ENCODE assay signal across 8 cellular contexts in genomic region chr3:42804831-42805821, GRCh38. TPM values are rescaled to one million over a fixed set of nuclear protein-coding genes. Genes with fewer than 3 reads are reported as not detected.
DNase-seq lines count a peak whose midpoint lies in the region; ATAC-seq, FAIRE-seq and TF ChIP-seq lines count a peak whose summit lies in the region.

No MANE protein-coding gene starts in this region.

- peaks cover 40% of the 10 kb centered on the region for H3K79me2 ChIP-seq in keratinocyte (ENCODE audit: control insufficient read depth, insufficient read depth, low read length)

- peak overlapping the region; percentile 98 for H3K4me3 ChIP-seq in keratinocyte (ENCODE audit: control insufficient read depth in 2 of 3, extremely low read depth in 1 of 3, insufficient read depth in 2 of 3, low read depth in 1 of 3, low read length in 3 of 3)

- peak overlapping the region; percentile 97 for H3K9ac ChIP-seq in keratinocyte (ENCODE audit: control insufficient read depth, extremely low read depth, insufficient read depth, low read length)

- H3K9me1 ChIP-seq in keratinocyte (ENCODE audit: control insufficient read depth, extremely low read depth, insufficient read depth, low read length) = no peaks in the 10 kb centered on the region

- no peaks in the 10 kb centered on the region for H3K9me3 ChIP-seq in keratinocyte (ENCODE audit: control insufficient read depth, low read depth, low read length)

- peak overlapping the region; percentile 84 for H3K27ac Mint-ChIP-seq in T-helper 2 cell treated with Interferon-gamma antibody and Interleukin-4, amounts not matched to agents 5 μg/mL and 100 μg/mL, for 36 hours
- H3K27ac Mint-ChIP-seq in MCF 10A (ENCODE audit: low read depth, unreplicated experiment) = peak overlapping the region; percentile 90
- H3K27ac Mint-ChIP-seq in stimulated activated effector memory CD8-positive, alpha-beta T cell treated with anti-CD3 and anti-CD28 coated beads, Interleukin-12 subunit alpha, Interleukin-12 subunit beta, amount 100 ng/mL, for 72 hours = peak overlapping the region; percentile 95

- FAIRE-seq in keratinocyte (lab: Jason Lieb, UNC) = no peak

- dilution Hi-C loops in keratinocyte (cut with MboI; ENCODE audit: extremely low pct_ligation_motif_present, low sequenced_read_pairs) = no loop called here

- H3K27me3 ChIP-seq in keratinocyte (ENCODE audit: control insufficient read depth, extremely low read depth, insufficient read depth, low read length) = no peaks in the 10 kb centered on the region

- peaks cover 10% of the 10 kb centered on the region for H3K4me1 ChIP-seq in keratinocyte (ENCODE audit: control insufficient read depth, extremely low read depth, insufficient read depth, low read length)

- H3K4me2 ChIP-seq in keratinocyte (ENCODE audit: control insufficient read depth, extremely low read depth, insufficient read depth, low read depth, low read length) = peak overlapping the region; percentile 94

- CTCF ChIA-PET in MCF 10A (lab: Yijun Ruan, JAX) = interaction anchor here (0.5 to 1.6 kb wide), 4 partner anchors 10 to 26 kb away, joined by 3 to 5 read pairs (median 3); no protein-coding TSS in a partner anchor

- peaks cover 26% of the 10 kb centered on the region for H3K27me3 Mint-ChIP-seq in T-helper 2 cell treated with Interferon-gamma antibody and Interleukin-4, amounts not matched to agents 5 μg/mL and 100 μg/mL, for 36 hours (ENCODE audit: low read depth)
- no peaks in the 10 kb centered on the region for H3K27me3 Mint-ChIP-seq in MCF 10A (ENCODE audit: insufficient read depth, unreplicated experiment)

- TF ChIP-seq CTCF in MCF 10A (IDR thresholded peaks at IDR 0.05; ENCODE audit: unreplicated experiment) (no peak), keratinocyte (optimal IDR thresholded peaks at IDR 0.05 in 1 of 3, IDR thresholded peaks at IDR 0.05 in 1 of 3, conservative IDR thresholded peaks at IDR 0.05 in 1 of 3; ENCODE audit: extremely low read depth in 1 of 3, insufficient read depth in 2 of 3, low read length in 3 of 3) (no peak)

- peaks cover 26% of the 10 kb centered on the region for H3K4me1 Mint-ChIP-seq in T-helper 2 cell treated with Interferon-gamma antibody and Interleukin-4, amounts not matched to agents 5 μg/mL and 100 μg/mL, for 36 hours (ENCODE audit: low read depth)
- peaks cover 22% of the 10 kb centered on the region for H3K4me1 Mint-ChIP-seq in MCF 10A (ENCODE audit: insufficient read depth, unreplicated experiment)
- H3K4me1 Mint-ChIP-seq in stimulated activated effector memory CD8-positive, alpha-beta T cell treated with anti-CD3 and anti-CD28 coated beads, Interleukin-12 subunit alpha, Interleukin-12 subunit beta, amount 100 ng/mL, for 72 hours = peaks cover 19% of the 10 kb centered on the region

- H4K20me1 ChIP-seq in keratinocyte (ENCODE audit: control insufficient read depth, extremely low read depth, insufficient read depth, low read length) = no peaks in the 10 kb centered on the region

- H3K4me3 Mint-ChIP-seq in T-helper 2 cell treated with Interferon-gamma antibody and Interleukin-4, amounts not matched to agents 5 μg/mL and 100 μg/mL, for 36 hours = peak overlapping the region; percentile 96
- H3K4me3 Mint-ChIP-seq in MCF 10A (ENCODE audit: unreplicated experiment) = peak overlapping the region; percentile 92
- H3K4me3 Mint-ChIP-seq in stimulated activated effector memory CD8-positive, alpha-beta T cell treated with anti-CD3 and anti-CD28 coated beads, Interleukin-12 subunit alpha, Interleukin-12 subunit beta, amount 100 ng/mL, for 72 hours = peak overlapping the region; percentile 93

- DNase-seq in T-helper 2 cell treated with Interferon-gamma antibody and Interleukin-4, amounts not matched to agents 5 μg/mL and 100 μg/mL, for 36 hours (ENCODE audit: low spot score) = no peak
- DNase-seq in T-helper 2 cell (no peak), HT-29 (ENCODE audit: low spot score) (peak; percentile 29), MCF 10A (ENCODE audit: unreplicated experiment) (no peak), keratinocyte (ENCODE audit: low read depth, low spot score) (no peak), NCI-H2196 (lab: John Stamatoyannopoulos, UW; ENCODE audit: unreplicated experiment) (no peak), COLO829 (ENCODE audit: low spot score) (no peak)
- DNase-seq in stimulated activated effector memory CD8-positive, alpha-beta T cell treated with anti-CD3 and anti-CD28 coated beads, Interleukin-12 subunit alpha, Interleukin-12 subunit beta, amount 100 ng/mL, for 72 hours (ENCODE audit: low spot score in 2 of 2) = no peak

- H3K27ac ChIP-seq in keratinocyte (ENCODE audit: control insufficient read depth, insufficient read depth, low read length) = peak overlapping the region; percentile 93

- POLR2A ChIA-PET in MCF 10A (lab: Yijun Ruan, JAX) = interaction anchor here (0.6 to 7.3 kb wide), 14 partner anchors 9 to 895 kb away, joined by 3 to 104 read pairs (median 13); no protein-coding TSS in a partner anchor

- H2AFZ ChIP-seq in keratinocyte (ENCODE audit: control insufficient read depth, low read length) = peak overlapping the region; percentile 92

- no peak for ATAC-seq in stimulated activated effector memory CD8-positive, alpha-beta T cell treated with anti-CD3 and anti-CD28 coated beads, Interleukin-12 subunit alpha, Interleukin-12 subunit beta, amount 100 ng/mL, for 72 hours

- no peaks in the 10 kb centered on the region for H3K9me3 Mint-ChIP-seq in T-helper 2 cell treated with Interferon-gamma antibody and Interleukin-4, amounts not matched to agents 5 μg/mL and 100 μg/mL, for 36 hours
- H3K9me3 Mint-ChIP-seq in MCF 10A (ENCODE audit: unreplicated experiment) = no peaks in the 10 kb centered on the region
- H3K9me3 Mint-ChIP-seq in stimulated activated effector memory CD8-positive, alpha-beta T cell treated with anti-CD3 and anti-CD28 coated beads, Interleukin-12 subunit alpha, Interleukin-12 subunit beta, amount 100 ng/mL, for 72 hours = no peaks in the 10 kb centered on the region

- H3K36me3 Mint-ChIP-seq in T-helper 2 cell treated with Interferon-gamma antibody and Interleukin-4, amounts not matched to agents 5 μg/mL and 100 μg/mL, for 36 hours (ENCODE audit: low read depth) = peaks cover 10% of the 10 kb centered on the region
- peaks cover 32% of the 10 kb centered on the region for H3K36me3 Mint-ChIP-seq in MCF 10A (ENCODE audit: insufficient read depth, unreplicated experiment)
- H3K36me3 Mint-ChIP-seq in stimulated activated effector memory CD8-positive, alpha-beta T cell treated with anti-CD3 and anti-CD28 coated beads, Interleukin-12 subunit alpha, Interleukin-12 subunit beta, amount 100 ng/mL, for 72 hours = peaks cover 5% of the 10 kb centered on the region

- intact Hi-C loops in MCF 10A (cut with micrococcal nuclease) = loop anchor here (5.0 kb wide), 1 partner anchor 32 kb away; no protein-coding TSS in a partner anchor

- H3K36me3 ChIP-seq in keratinocyte (ENCODE audit: control insufficient read depth in 2 of 2, extremely low read depth in 1 of 2, insufficient read depth in 2 of 2, low read length in 2 of 2) = peaks cover 0 to 4% of the 10 kb centered on the region in 2 experiments

- BruUV-seq in MCF 10A (replicated peaks; lab: Mats Ljungman, UMichigan) = TSS peak; percentile 86

RNA-seq across cellular contexts. Expression of gene HIGD1A, which starts 0.8 kb away (rescaled TPM):
- total RNA-seq in HT-29 (2014; rRNA removed; shearing (Covaris generic)) = 22.5 and 32.2 TPM in 2 replicates
- 140 and 161 TPM in 2 replicates for total RNA-seq in MCF 10A (2022)
- 262 to 443 TPM (median 294 TPM) in 3 replicates for polyA plus RNA-seq in keratinocyte
- 110 TPM for polyA plus RNA-seq in keratinocyte (2011; ENCODE audit: low read depth)
- 307 and 559 TPM in 2 replicates for polyA plus RNA-seq in keratinocyte (2011; cell fraction: cytosol; rRNA removed)
- polyA plus RNA-seq in keratinocyte (2011; cell fraction: nucleus; rRNA removed) = 109 and 166 TPM in 2 replicates
- 264 and 308 TPM in 2 replicates for polyA plus RNA-seq in keratinocyte (2012; ENCODE audit: low replicate concordance)
- 25.3 to 122 TPM (median 71.9 TPM) in 3 replicates for polyA minus RNA-seq in keratinocyte
- polyA minus RNA-seq in keratinocyte (2011; cell fraction: cytosol; rRNA and poly(A)+ RNA removed) = 98.6 TPM
- 28.0 and 45.0 TPM in 2 replicates for polyA minus RNA-seq in keratinocyte (2011; cell fraction: nucleus; rRNA and poly(A)+ RNA removed)

RNA-seq across cellular contexts. Expression of gene ACKR2, which starts 4.1 kb away (rescaled TPM):
- 0.18 TPM in 1 of 2 replicates, not detected in the other for total RNA-seq in HT-29 (2014; rRNA removed; shearing (Covaris generic))
- total RNA-seq in MCF 10A (2022) = 0.42 and 0.61 TPM in 2 replicates
- polyA plus RNA-seq in keratinocyte = 0.22 to 0.23 TPM (median 0.23 TPM) in 3 replicates
- 1.4 TPM for polyA plus RNA-seq in keratinocyte (2011; ENCODE audit: low read depth)
- polyA plus RNA-seq in keratinocyte (2011; cell fraction: cytosol; rRNA removed) = 0.09 and 0.11 TPM in 2 replicates
- 0.52 and 0.96 TPM in 2 replicates for polyA plus RNA-seq in keratinocyte (2011; cell fraction: nucleus; rRNA removed)
- 0.23 and 0.87 TPM in 2 replicates for polyA plus RNA-seq in keratinocyte (2012; ENCODE audit: low replicate concordance)
- polyA minus RNA-seq in keratinocyte = 0.53 to 1.5 TPM (median 0.54 TPM) in 3 replicates
- polyA minus RNA-seq in keratinocyte (2011; cell fraction: cytosol; rRNA and poly(A)+ RNA removed) = not detected
- polyA minus RNA-seq in keratinocyte (2011; cell fraction: nucleus; rRNA and poly(A)+ RNA removed) = 0.84 and 1.0 TPM in 2 replicates

RNA-seq across cellular contexts. Expression of gene CCDC13, which starts 32.1 kb away (rescaled TPM):
- total RNA-seq in HT-29 (2014; rRNA removed; shearing (Covaris generic)) = not detected in 2 replicates
- 1.1 and 1.3 TPM in 2 replicates for total RNA-seq in MCF 10A (2022)
- 0.06 to 0.21 TPM (median 0.17 TPM) in 3 replicates for polyA plus RNA-seq in keratinocyte
- polyA plus RNA-seq in keratinocyte (2011; ENCODE audit: low read depth) = 0.91 TPM
- 0.10 and 0.12 TPM in 2 replicates for polyA plus RNA-seq in keratinocyte (2011; cell fraction: cytosol; rRNA removed)
- 0.78 and 0.81 TPM in 2 replicates for polyA plus RNA-seq in keratinocyte (2011; cell fraction: nucleus; rRNA removed)
- polyA plus RNA-seq in keratinocyte (2012; ENCODE audit: low replicate concordance) = 0.14 and 0.71 TPM in 2 replicates
- polyA minus RNA-seq in keratinocyte = 0.26 to 0.92 TPM in 2 of 3 replicates, not detected in the other
- not detected for polyA minus RNA-seq in keratinocyte (2011; cell fraction: cytosol; rRNA and poly(A)+ RNA removed)
- not detected in 2 replicates for polyA minus RNA-seq in keratinocyte (2011; cell fraction: nucleus; rRNA and poly(A)+ RNA removed)
